In genomic region chr2:96679843-96680242, GRCh38 we compare ENCODE assay signal across 19 cellular contexts. TPM values are rescaled to one million over a fixed set of nuclear protein-coding genes. Genes with fewer than 3 reads are reported as not detected.
DNase-seq lines count a peak whose midpoint lies in the region; ATAC-seq and TF ChIP-seq lines count a peak whose summit lies in the region.
"Had no signal": no experiment of that assay in that cellular context is flagged by ENCODE, and none has a peak within 500 bp of the region (broad histone marks: within the 10 kb centered on the region; RNA-seq: fewer than 3 reads in every experiment).

No MANE protein-coding gene starts in this region.

- H3K9ac ChIP-seq in PC-3 (ENCODE audit: low read length) (no peak overlapping the region), parathyroid adenoma (no peak overlapping the region)

- H3K4me1 ChIP-seq in PC-3 (ENCODE audit: insufficient read depth, low read length), result no peaks in the 10 kb centered on the region
- peaks cover 7% of the 10 kb centered on the region for H3K4me1 ChIP-seq in parathyroid adenoma
- H3K4me1 ChIP-seq: gastrocnemius medialis, Peyer's patch had no signal

- no peaks in the 10 kb centered on the region for H3K9me2 ChIP-seq in PC-3 (replicated peaks; ENCODE audit: low read length)

- no peak for TF ChIP-seq CTCF in PC-3 (conservative IDR thresholded peaks at IDR 0.05; ENCODE audit: low read depth, low read length)
- TF ChIP-seq CTCF in fibroblast of the aortic adventitia (IDR thresholded peaks at IDR 0.05; ENCODE audit: insufficient read depth, low read length), result no peak
- TF ChIP-seq CTCF in parathyroid adenoma (IDR thresholded peaks at IDR 0.05), result no peak

- H2AFZ ChIP-seq in PC-3 (ENCODE audit: low read length) (peak overlapping the region; percentile 49; the same call in 1 of the 2 replicates), parathyroid adenoma (peak overlapping the region; percentile 66)

- no peaks in the 10 kb centered on the region for H4K20me1 ChIP-seq in PC-3 (ENCODE audit: low read length)

- no TSS peak for BruUV-seq in PC-3 (replicated peaks; lab: Mats Ljungman, UMichigan)

- H3K27ac ChIP-seq in PC-3 (ENCODE audit: low read length) (no peak overlapping the region), parathyroid adenoma (no peak overlapping the region)
- H3K27ac ChIP-seq: gastrocnemius medialis, Peyer's patch had no signal

- no peak overlapping the region for H3K4me3 ChIP-seq in H7 (ENCODE audit: insufficient read depth, low read depth, low read length)
- H3K4me3 ChIP-seq in PC-3 (ENCODE audit: low read length), result no peak overlapping the region
- no peak overlapping the region for H3K4me3 ChIP-seq in fibroblast of the aortic adventitia (ENCODE audit: low read depth, low read length)
- H3K4me3 ChIP-seq in parathyroid adenoma (ENCODE audit: low read depth, low read length), result peak overlapping the region; percentile 27
- H3K4me3 ChIP-seq: gastrocnemius medialis, Peyer's patch had no signal

- ATAC-seq in PC-3, result peak; percentile 40; the same call in 1 of the 2 replicates
- no peak for ATAC-seq in GM18867 (IDR thresholded peaks at IDR 0.05; ENCODE audit: unreplicated experiment)
- ATAC-seq: gastrocnemius medialis, HCT116, natural killer cell had no signal

- H3K9me3 ChIP-seq in PC-3 (ENCODE audit: low read length), result no peaks in the 10 kb centered on the region
- no peaks in the 10 kb centered on the region for H3K9me3 ChIP-seq in parathyroid adenoma (ENCODE audit: control insufficient read depth, low read length)
- H3K9me3 ChIP-seq: gastrocnemius medialis, Peyer's patch had no signal

- peak; percentile 66 for DNase-seq in H7
- DNase-seq in PC-3, result no peak
- peak; percentile 22 for DNase-seq in fibroblast of the aortic adventitia (ENCODE audit: low read depth)
- no peak for DNase-seq in activated gamma-delta T cell treated with Interleukin-2 at 50 U/mL for 16 hours
- no peak for DNase-seq in activated CD4-positive, alpha-beta T cell treated with anti-CD3 and anti-CD28 coated beads, Interleukin-2, amount 50 U/mL, for 1 hour
- DNase-seq in NCI-H1092 (lab: John Stamatoyannopoulos, UW), result no peak
- DNase-seq: activated CD4-positive, alpha-beta T cell treated with anti-CD3 and anti-CD28 coated beads, Interleukin-2, amount 50 U/mL, for 48 hours; Calu3; gastrocnemius medialis; GDM1; natural killer cell; NCI-H1930; stimulated activated CD4-positive, alpha-beta T cell treated with anti-CD3 and anti-CD28 coated beads, Interleukin-1b, Interleukin-23, amount 100 ng/mL, for 48 hours had no signal

- H3K79me2 ChIP-seq in PC-3 (ENCODE audit: low read length), result no peaks in the 10 kb centered on the region
- H3K79me2 ChIP-seq in parathyroid adenoma, result no peaks in the 10 kb centered on the region

- H3K4me2 ChIP-seq in PC-3 (ENCODE audit: low read length) (peak overlapping the region; percentile 10; the same call in 1 of the 2 replicates), parathyroid adenoma (ENCODE audit: low read length) (peak overlapping the region; percentile 59)

- CTCF ChIA-PET in PC-3 (lab: Charles Lee), result no interaction called here

- H3K36me3 ChIP-seq in H7 (replicated peaks; ENCODE audit: control insufficient read depth, insufficient read depth, low read length) (no peaks in the 10 kb centered on the region), PC-3 (ENCODE audit: low read depth, low read length) (no peaks in the 10 kb centered on the region), parathyroid adenoma (ENCODE audit: control insufficient read depth, insufficient read depth, low read length) (no peaks in the 10 kb centered on the region)
- H3K36me3 ChIP-seq: gastrocnemius medialis, Peyer's patch had no signal

- no peaks in the 10 kb centered on the region for H3K27me3 ChIP-seq in H7 (ENCODE audit: control insufficient read depth, insufficient read depth, low read length)
- H3K27me3 ChIP-seq in PC-3 (ENCODE audit: low read length), result no peaks in the 10 kb centered on the region
- no peaks in the 10 kb centered on the region for H3K27me3 ChIP-seq in parathyroid adenoma (ENCODE audit: control insufficient read depth, insufficient read depth, low read length)
- H3K27me3 ChIP-seq: gastrocnemius medialis, Peyer's patch had no signal

- H3F3A ChIP-seq in PC-3 (ENCODE audit: low read length, unreplicated experiment), result no peaks in the 10 kb centered on the region

- POLR2A ChIA-PET in PC-3 (lab: Charles Lee; ENCODE audit: unreplicated experiment), result no interaction called here

- intact Hi-C loops in PC-3 (cut with micrococcal nuclease), result no loop called here

RNA-seq across cellular contexts. Expression of gene FER1L5, which starts 37.3 kb away (rescaled TPM):
- total RNA-seq in H7 (2014; rRNA removed; shearing (Covaris generic)), result 0.07 and 0.24 TPM in 2 replicates
- not detected in 2 replicates for total RNA-seq in PC-3 (2014; rRNA removed)
- total RNA-seq in fibroblast of the aortic adventitia (ENCODE audit: low replicate concordance), result 0.18 and 0.98 TPM in 2 replicates
- total RNA-seq: Calu3, gastrocnemius medialis, lower leg skin, natural killer cell, Peyer's patch, subcutaneous adipose tissue had no signal

RNA-seq across cellular contexts. Expression of gene KANSL3, which starts 41.7 kb away (rescaled TPM):
- 32.3 and 33.5 TPM in 2 replicates for total RNA-seq in H7 (2014; rRNA removed; shearing (Covaris generic))
- total RNA-seq in PC-3 (2014; rRNA removed) (30.6 and 35.7 TPM in 2 replicates), fibroblast of the aortic adventitia (ENCODE audit: low replicate concordance) (39.7 and 45.6 TPM in 2 replicates)

Comparison
In these comparisons a context has a peak if more than half of its experiments do, and no peak if none do; other contexts are left out.
1. DNase-seq: peak in H7 (single experiment) and fibroblast of the aortic adventitia (single experiment); none in PC-3 (single experiment), activated gamma-delta T cell treated with Interleukin-2 at 50 U/mL for 16 hours (single experiment), activated CD4-positive, alpha-beta T cell treated with anti-CD3 and anti-CD28 coated beads, Interleukin-2, amount 50 U/mL, for 1 hour (single experiment) and NCI-H1092 (single experiment).